Comparison of ENCODE assay signal across 19 cellular contexts in genomic region chr2:163123526-163123925, GRCh38.
DNase-seq lines count a peak whose midpoint lies in the region; ATAC-seq, FAIRE-seq and TF ChIP-seq lines count a peak whose summit lies in the region.
"Had no signal": no experiment of that assay in that cellular context is flagged by ENCODE, and none has a peak within 500 bp of the region (broad histone marks: within the 10 kb centered on the region; RNA-seq: fewer than 3 reads in every experiment).

No MANE protein-coding gene starts in this region.

- peak; percentile 66 for ATAC-seq in GM18907 (IDR thresholded peaks at IDR 0.05; ENCODE audit: unreplicated experiment)
- peak; percentile 65 for ATAC-seq in HG03457 (IDR thresholded peaks at IDR 0.05; ENCODE audit: unreplicated experiment)
- peak; percentile 34 for ATAC-seq in lung (ENCODE audit: insufficient read depth, low FRiP score)
- ATAC-seq: HCT116, mucosa of descending colon had no signal

- FAIRE-seq in urothelium cell line (lab: Jason Lieb, UNC): no peak
- FAIRE-seq: colon had no signal

- H3K4me1 ChIP-seq in lung (ENCODE audit: control insufficient read depth in 2 of 2, insufficient read depth in 2 of 2, low read length in 2 of 2) (no peaks in the 10 kb centered on the region), esophagus muscularis mucosa (no peaks in the 10 kb centered on the region)
- H3K4me1 ChIP-seq: SJSA1 had no signal

- H3K4me3 ChIP-seq in lung (no peak overlapping the region), esophagus muscularis mucosa (no peak overlapping the region)
- H3K4me3 ChIP-seq: mucosa of descending colon, SJSA1, thoracic aorta had no signal

- H3K27me3 ChIP-seq in lung (ENCODE audit: control insufficient read depth, insufficient read depth) (no peaks in the 10 kb centered on the region), esophagus muscularis mucosa (no peaks in the 10 kb centered on the region)
- H3K27me3 ChIP-seq: SJSA1 had no signal

- H3K36me3 ChIP-seq in lung (ENCODE audit: control insufficient read depth in 2 of 2, insufficient read depth in 2 of 2, low read length in 2 of 2) (no peaks in the 10 kb centered on the region), esophagus muscularis mucosa (no peaks in the 10 kb centered on the region)
- H3K36me3 ChIP-seq: SJSA1, thoracic aorta had no signal

- H3K27ac ChIP-seq in lung (ENCODE audit: low read depth in 1 of 2, low read length in 1 of 2): no peak overlapping the region
- no peak overlapping the region for H3K27ac ChIP-seq in esophagus muscularis mucosa (replicated peaks in 1 of 4)
- H3K27ac ChIP-seq: HL-60, SJSA1, thoracic aorta had no signal

- TF ChIP-seq POLR2A in esophagus muscularis mucosa (IDR thresholded peaks at IDR 0.05; ENCODE audit: low read depth): no peak

- intact Hi-C loops in esophagus muscularis mucosa (cut with DNase I): no loop called here

- TF ChIP-seq CTCF in lung (IDR thresholded peaks at IDR 0.05; ENCODE audit: control extremely low read depth, extremely low read depth) (no peak), esophagus muscularis mucosa (IDR thresholded peaks at IDR 0.05) (no peak)

- TF ChIP-seq EP300 in esophagus muscularis mucosa (IDR thresholded peaks at IDR 0.05): no peak

- H3K9me3 ChIP-seq in lung (ENCODE audit: control insufficient read depth in 2 of 2, insufficient read depth in 1 of 2, low read length in 1 of 2): no peaks in the 10 kb centered on the region
- H3K9me3 ChIP-seq in esophagus muscularis mucosa: no peaks in the 10 kb centered on the region
- H3K9me3 ChIP-seq: mucosa of descending colon, SJSA1, thoracic aorta had no signal

- WGBS in lung, 2 donors: 59 to 81% methylated on average over 1 of the region's 1 CpG
- 85% methylated on average over 1 of the region's 1 CpG for WGBS in esophagus muscularis mucosa

- DNase-seq in H4 (ENCODE audit: low spot score) (peak; percentile 13), lung (ENCODE audit: low spot score) (no peak), glomerular visceral epithelial cell (ENCODE audit: extremely low spot score) (no peak), urothelium cell line (ENCODE audit: low spot score) (no peak), esophagus muscularis mucosa (ENCODE audit: extremely low spot score) (no peak)
- DNase-seq: activated CD8-positive, alpha-beta memory T cell treated with anti-CD3 and anti-CD28 coated beads for 24 hours; foreskin melanocyte; mucosa of descending colon; MV-4-11; NCI-H1930; NCI-H524; retina had no signal
